3 cellular contexts compared by ENCODE assay signal in the genomic region with DNA sequence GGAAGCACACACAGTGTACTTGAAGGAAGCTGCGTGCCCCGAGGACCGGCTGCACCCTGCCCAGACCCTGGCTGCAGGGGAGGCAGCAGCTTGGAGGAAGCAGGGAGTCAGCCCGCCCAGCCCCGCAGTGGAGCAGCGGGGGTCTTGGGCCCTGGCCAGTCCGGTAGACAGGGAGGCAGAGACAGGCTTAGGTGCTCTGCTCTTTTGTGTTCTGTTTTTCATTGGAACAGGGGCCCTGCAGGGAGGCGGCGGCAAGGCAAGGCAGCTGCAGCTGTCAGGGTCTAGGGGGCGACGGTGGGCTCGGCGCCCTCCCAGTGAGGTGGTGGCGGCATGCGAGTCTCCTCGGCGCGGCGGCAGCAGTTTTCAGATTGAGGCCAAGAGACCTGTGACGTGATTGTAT.
TF ChIP-seq lines count a peak whose summit lies in the region.

No MANE protein-coding gene starts in this region.

TF ChIP-seq in GM23338, 12 proteins besides CTCF, POLR2A, EP300 and RAD21:
- TF ChIP-seq ZNF114 (CRISPR knock-in tag; IDR thresholded peaks at IDR 0.05) (no peak), EZH2phosphoT487 (IDR thresholded peaks at IDR 0.05; ENCODE audit: unreplicated experiment) (no peak), JUNB (IDR thresholded peaks at IDR 0.05; ENCODE audit: unreplicated experiment) (no peak)
- TF ChIP-seq, protein P1, sequence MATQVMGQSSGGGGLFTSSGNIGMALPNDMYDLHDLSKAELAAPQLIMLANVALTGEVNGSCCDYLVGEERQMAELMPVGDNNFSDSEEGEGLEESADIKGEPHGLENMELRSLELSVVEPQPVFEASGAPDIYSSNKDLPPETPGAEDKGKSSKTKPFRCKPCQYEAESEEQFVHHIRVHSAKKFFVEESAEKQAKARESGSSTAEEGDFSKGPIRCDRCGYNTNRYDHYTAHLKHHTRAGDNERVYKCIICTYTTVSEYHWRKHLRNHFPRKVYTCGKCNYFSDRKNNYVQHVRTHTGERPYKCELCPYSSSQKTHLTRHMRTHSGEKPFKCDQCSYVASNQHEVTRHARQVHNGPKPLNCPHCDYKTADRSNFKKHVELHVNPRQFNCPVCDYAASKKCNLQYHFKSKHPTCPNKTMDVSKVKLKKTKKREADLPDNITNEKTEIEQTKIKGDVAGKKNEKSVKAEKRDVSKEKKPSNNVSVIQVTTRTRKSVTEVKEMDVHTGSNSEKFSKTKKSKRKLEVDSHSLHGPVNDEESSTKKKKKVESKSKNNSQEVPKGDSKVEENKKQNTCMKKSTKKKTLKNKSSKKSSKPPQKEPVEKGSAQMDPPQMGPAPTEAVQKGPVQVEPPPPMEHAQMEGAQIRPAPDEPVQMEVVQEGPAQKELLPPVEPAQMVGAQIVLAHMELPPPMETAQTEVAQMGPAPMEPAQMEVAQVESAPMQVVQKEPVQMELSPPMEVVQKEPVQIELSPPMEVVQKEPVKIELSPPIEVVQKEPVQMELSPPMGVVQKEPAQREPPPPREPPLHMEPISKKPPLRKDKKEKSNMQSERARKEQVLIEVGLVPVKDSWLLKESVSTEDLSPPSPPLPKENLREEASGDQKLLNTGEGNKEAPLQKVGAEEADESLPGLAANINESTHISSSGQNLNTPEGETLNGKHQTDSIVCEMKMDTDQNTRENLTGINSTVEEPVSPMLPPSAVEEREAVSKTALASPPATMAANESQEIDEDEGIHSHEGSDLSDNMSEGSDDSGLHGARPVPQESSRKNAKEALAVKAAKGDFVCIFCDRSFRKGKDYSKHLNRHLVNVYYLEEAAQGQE (IDR thresholded peaks at IDR 0.05; ENCODE audit: unreplicated experiment), result no peak

TF ChIP-seq in GM12878, 131 proteins besides CTCF, POLR2A, EP300 and RAD21:
- TF ChIP-seq CREB1 (IDR thresholded peaks at IDR 0.05; ENCODE audit: low read depth) (no peak), NRF1 (conservative IDR thresholded peaks at IDR 0.05; ENCODE audit: low read depth, low read length) (no peak), RB1 (IDR thresholded peaks at IDR 0.05; ENCODE audit: borderline replicate concordance) (no peak), NR2C2 (IDR thresholded peaks at IDR 0.05; ENCODE audit: borderline replicate concordance, control insufficient read depth, insufficient read length, low read depth) (no peak), CBFB (IDR thresholded peaks at IDR 0.05; ENCODE audit: low read depth) (no peak), MTA2 (IDR thresholded peaks at IDR 0.05; ENCODE audit: low read depth) (no peak), POLR2AphosphoS5 (IDR thresholded peaks at IDR 0.05; ENCODE audit: low read length) (no peak), MEF2B (IDR thresholded peaks at IDR 0.05; ENCODE audit: partially characterized antibody, poor library complexity, severe bottlenecking) (no peak), HDAC2 (IDR thresholded peaks at IDR 0.05) (no peak), HCFC1 (IDR thresholded peaks at IDR 0.05; ENCODE audit: low read length) (no peak), SREBF1 (IDR thresholded peaks at IDR 0.05; ENCODE audit: low read length) (no peak), IKZF1 (conservative IDR thresholded peaks at IDR 0.05) (no peak), HDAC6 (IDR thresholded peaks at IDR 0.05; ENCODE audit: unreplicated experiment) (no peak), NR2F1 (conservative IDR thresholded peaks at IDR 0.05) (no peak)
- TF ChIP-seq, protein P2, sequence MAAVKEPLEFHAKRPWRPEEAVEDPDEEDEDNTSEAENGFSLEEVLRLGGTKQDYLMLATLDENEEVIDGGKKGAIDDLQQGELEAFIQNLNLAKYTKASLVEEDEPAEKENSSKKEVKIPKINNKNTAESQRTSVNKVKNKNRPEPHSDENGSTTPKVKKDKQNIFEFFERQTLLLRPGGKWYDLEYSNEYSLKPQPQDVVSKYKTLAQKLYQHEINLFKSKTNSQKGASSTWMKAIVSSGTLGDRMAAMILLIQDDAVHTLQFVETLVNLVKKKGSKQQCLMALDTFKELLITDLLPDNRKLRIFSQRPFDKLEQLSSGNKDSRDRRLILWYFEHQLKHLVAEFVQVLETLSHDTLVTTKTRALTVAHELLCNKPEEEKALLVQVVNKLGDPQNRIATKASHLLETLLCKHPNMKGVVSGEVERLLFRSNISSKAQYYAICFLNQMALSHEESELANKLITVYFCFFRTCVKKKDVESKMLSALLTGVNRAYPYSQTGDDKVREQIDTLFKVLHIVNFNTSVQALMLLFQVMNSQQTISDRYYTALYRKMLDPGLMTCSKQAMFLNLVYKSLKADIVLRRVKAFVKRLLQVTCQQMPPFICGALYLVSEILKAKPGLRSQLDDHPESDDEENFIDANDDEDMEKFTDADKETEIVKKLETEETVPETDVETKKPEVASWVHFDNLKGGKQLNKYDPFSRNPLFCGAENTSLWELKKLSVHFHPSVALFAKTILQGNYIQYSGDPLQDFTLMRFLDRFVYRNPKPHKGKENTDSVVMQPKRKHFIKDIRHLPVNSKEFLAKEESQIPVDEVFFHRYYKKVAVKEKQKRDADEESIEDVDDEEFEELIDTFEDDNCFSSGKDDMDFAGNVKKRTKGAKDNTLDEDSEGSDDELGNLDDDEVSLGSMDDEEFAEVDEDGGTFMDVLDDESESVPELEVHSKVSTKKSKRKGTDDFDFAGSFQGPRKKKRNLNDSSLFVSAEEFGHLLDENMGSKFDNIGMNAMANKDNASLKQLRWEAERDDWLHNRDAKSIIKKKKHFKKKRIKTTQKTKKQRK (IDR thresholded peaks at IDR 0.05; ENCODE audit: low read depth, low read length), result no peak
TF ChIP-seq in GM12878: peak in this region for 0.

TF ChIP-seq in HepG2, 621 proteins besides CTCF, POLR2A, EP300 and RAD21 (continues in another document):
- TF ChIP-seq NR2F6 (IDR thresholded peaks at IDR 0.05), result no peak
- TF ChIP-seq NR2F6 (CRISPR knock-in tag; IDR thresholded peaks at IDR 0.05), result no peak
- TF ChIP-seq, protein P3, sequence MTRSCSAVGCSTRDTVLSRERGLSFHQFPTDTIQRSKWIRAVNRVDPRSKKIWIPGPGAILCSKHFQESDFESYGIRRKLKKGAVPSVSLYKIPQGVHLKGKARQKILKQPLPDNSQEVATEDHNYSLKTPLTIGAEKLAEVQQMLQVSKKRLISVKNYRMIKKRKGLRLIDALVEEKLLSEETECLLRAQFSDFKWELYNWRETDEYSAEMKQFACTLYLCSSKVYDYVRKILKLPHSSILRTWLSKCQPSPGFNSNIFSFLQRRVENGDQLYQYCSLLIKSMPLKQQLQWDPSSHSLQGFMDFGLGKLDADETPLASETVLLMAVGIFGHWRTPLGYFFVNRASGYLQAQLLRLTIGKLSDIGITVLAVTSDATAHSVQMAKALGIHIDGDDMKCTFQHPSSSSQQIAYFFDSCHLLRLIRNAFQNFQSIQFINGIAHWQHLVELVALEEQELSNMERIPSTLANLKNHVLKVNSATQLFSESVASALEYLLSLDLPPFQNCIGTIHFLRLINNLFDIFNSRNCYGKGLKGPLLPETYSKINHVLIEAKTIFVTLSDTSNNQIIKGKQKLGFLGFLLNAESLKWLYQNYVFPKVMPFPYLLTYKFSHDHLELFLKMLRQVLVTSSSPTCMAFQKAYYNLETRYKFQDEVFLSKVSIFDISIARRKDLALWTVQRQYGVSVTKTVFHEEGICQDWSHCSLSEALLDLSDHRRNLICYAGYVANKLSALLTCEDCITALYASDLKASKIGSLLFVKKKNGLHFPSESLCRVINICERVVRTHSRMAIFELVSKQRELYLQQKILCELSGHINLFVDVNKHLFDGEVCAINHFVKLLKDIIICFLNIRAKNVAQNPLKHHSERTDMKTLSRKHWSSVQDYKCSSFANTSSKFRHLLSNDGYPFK (CRISPR knock-in tag; IDR thresholded peaks at IDR 0.05; ENCODE audit: borderline replicate concordance), result no peak
- no peak for TF ChIP-seq ZNF431 (CRISPR knock-in tag; IDR thresholded peaks at IDR 0.05; ENCODE audit: borderline replicate concordance, low read depth)
- TF ChIP-seq ZNF317 (CRISPR knock-in tag; IDR thresholded peaks at IDR 0.05), result no peak
- no peak for TF ChIP-seq ARID5B (CRISPR knock-in tag; IDR thresholded peaks at IDR 0.05)
- TF ChIP-seq ZFP62 (CRISPR knock-in tag; IDR thresholded peaks at IDR 0.05), result no peak
- no peak for TF ChIP-seq ZNF33B (CRISPR knock-in tag; IDR thresholded peaks at IDR 0.05)
- TF ChIP-seq ZSCAN12 (CRISPR knock-in tag; IDR thresholded peaks at IDR 0.05), result no peak
- TF ChIP-seq PAX8 (CRISPR knock-in tag; IDR thresholded peaks at IDR 0.05; ENCODE audit: borderline replicate concordance), result no peak
- TF ChIP-seq, protein P4, sequence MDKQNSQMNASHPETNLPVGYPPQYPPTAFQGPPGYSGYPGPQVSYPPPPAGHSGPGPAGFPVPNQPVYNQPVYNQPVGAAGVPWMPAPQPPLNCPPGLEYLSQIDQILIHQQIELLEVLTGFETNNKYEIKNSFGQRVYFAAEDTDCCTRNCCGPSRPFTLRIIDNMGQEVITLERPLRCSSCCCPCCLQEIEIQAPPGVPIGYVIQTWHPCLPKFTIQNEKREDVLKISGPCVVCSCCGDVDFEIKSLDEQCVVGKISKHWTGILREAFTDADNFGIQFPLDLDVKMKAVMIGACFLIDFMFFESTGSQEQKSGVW (CRISPR knock-in tag; IDR thresholded peaks at IDR 0.05; ENCODE audit: borderline replicate concordance), result no peak
- TF ChIP-seq ZNF740 (CRISPR knock-in tag; IDR thresholded peaks at IDR 0.05), result no peak
- TF ChIP-seq ZNF121 (CRISPR knock-in tag; IDR thresholded peaks at IDR 0.05), result no peak
- TF ChIP-seq MBD4 (IDR thresholded peaks at IDR 0.05; ENCODE audit: borderline replicate concordance, low read length), result no peak
- TF ChIP-seq, protein P5, sequence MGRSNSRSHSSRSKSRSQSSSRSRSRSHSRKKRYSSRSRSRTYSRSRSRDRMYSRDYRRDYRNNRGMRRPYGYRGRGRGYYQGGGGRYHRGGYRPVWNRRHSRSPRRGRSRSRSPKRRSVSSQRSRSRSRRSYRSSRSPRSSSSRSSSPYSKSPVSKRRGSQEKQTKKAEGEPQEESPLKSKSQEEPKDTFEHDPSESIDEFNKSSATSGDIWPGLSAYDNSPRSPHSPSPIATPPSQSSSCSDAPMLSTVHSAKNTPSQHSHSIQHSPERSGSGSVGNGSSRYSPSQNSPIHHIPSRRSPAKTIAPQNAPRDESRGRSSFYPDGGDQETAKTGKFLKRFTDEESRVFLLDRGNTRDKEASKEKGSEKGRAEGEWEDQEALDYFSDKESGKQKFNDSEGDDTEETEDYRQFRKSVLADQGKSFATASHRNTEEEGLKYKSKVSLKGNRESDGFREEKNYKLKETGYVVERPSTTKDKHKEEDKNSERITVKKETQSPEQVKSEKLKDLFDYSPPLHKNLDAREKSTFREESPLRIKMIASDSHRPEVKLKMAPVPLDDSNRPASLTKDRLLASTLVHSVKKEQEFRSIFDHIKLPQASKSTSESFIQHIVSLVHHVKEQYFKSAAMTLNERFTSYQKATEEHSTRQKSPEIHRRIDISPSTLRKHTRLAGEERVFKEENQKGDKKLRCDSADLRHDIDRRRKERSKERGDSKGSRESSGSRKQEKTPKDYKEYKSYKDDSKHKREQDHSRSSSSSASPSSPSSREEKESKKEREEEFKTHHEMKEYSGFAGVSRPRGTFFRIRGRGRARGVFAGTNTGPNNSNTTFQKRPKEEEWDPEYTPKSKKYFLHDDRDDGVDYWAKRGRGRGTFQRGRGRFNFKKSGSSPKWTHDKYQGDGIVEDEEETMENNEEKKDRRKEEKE (IDR thresholded peaks at IDR 0.05), result no peak
- TF ChIP-seq ZBTB33 (CRISPR knock-in tag; IDR thresholded peaks at IDR 0.05), result peak; percentile 98
- TF ChIP-seq MZF1 (CRISPR knock-in tag; IDR thresholded peaks at IDR 0.05; ENCODE audit: borderline replicate concordance), result no peak
- no peak for TF ChIP-seq ZZZ3 (CRISPR knock-in tag; IDR thresholded peaks at IDR 0.05; ENCODE audit: borderline replicate concordance)
- no peak for TF ChIP-seq ZNF451 (CRISPR knock-in tag; IDR thresholded peaks at IDR 0.05)
- no peak for TF ChIP-seq CEBPG (CRISPR knock-in tag; IDR thresholded peaks at IDR 0.05)
- no peak for TF ChIP-seq ZNF616 (CRISPR knock-in tag; IDR thresholded peaks at IDR 0.05; ENCODE audit: low read depth)
- TF ChIP-seq ZNF790 (CRISPR knock-in tag; IDR thresholded peaks at IDR 0.05; ENCODE audit: borderline replicate concordance), result no peak
- no peak for TF ChIP-seq SNAI1 (CRISPR knock-in tag; IDR thresholded peaks at IDR 0.05; ENCODE audit: borderline replicate concordance)
- no peak for TF ChIP-seq ZNF446 (CRISPR knock-in tag; IDR thresholded peaks at IDR 0.05)
- TF ChIP-seq AGO2 (optimal IDR thresholded peaks at IDR 0.05; ENCODE audit: low read depth, low read length), result peak; percentile 88
- no peak for TF ChIP-seq HMG20A (CRISPR knock-in tag; IDR thresholded peaks at IDR 0.05; ENCODE audit: borderline replicate concordance)
- peak; percentile 34; the same call in 1 of the 2 replicates for TF ChIP-seq ZNF768 (CRISPR knock-in tag; IDR thresholded peaks at IDR 0.05)
- TF ChIP-seq EHMT2 (IDR thresholded peaks at IDR 0.05; ENCODE audit: borderline replicate concordance, low read depth, low read length), result no peak
